In the genomic region with DNA sequence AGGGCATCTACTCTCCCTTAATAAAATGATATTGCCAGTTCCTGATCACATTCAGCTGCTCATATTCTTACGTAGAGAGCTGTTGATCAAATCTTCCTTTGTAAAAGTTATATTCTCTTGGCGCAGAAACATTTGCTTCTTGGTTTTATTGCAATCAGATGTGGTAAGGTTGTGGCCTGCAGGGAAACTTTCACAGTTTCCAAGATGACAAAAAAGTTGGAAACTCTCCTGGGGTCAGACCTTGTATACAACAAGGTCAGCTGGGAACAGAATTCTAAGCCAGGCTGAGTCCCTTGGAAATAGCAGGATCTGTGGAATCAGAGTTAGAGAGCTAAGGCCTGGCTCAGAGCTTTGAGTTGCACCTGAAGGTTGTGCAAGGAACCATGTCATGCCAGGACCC, we compare ENCODE assay signal across 19 cellular contexts.
DNase-seq lines count a peak whose midpoint lies in the region; ATAC-seq and TF ChIP-seq lines count a peak whose summit lies in the region.
"Had no signal": no experiment of that assay in that cellular context is flagged by ENCODE, and none has a peak within 500 bp of the region (broad histone marks: within the 10 kb centered on the region; RNA-seq: fewer than 3 reads in every experiment).

No MANE protein-coding gene starts in this region.

- TF ChIP-seq CTCF in fibroblast of the aortic adventitia (IDR thresholded peaks at IDR 0.05; ENCODE audit: insufficient read depth, low read length) = no peak

- no peaks in the 10 kb centered on the region for H3K27me3 Mint-ChIP-seq in activated naive CD4-positive, alpha-beta T cell treated with anti-CD3 and anti-CD28 coated beads, Interleukin-2, amount 50 U/mL, for 24 hours
- H3K27me3 Mint-ChIP-seq in activated T-helper 2 cell treated with anti-CD3 and anti-CD28 coated beads, Interferon-gamma antibody, Interleukin-2, Interleukin-4, amounts not matched to agents 10 μg/mL and 5 μg/mL and 100 μg/mL, durations not matched to agents 14 hours and 24 hours and 36 hours (ENCODE audit: low read depth) = no peaks in the 10 kb centered on the region

- H3K4me1 Mint-ChIP-seq in activated naive CD4-positive, alpha-beta T cell treated with anti-CD3 and anti-CD28 coated beads, Interleukin-2, amount 50 U/mL, for 24 hours = peaks cover 24% of the 10 kb centered on the region
- H3K4me1 Mint-ChIP-seq in activated T-helper 2 cell treated with anti-CD3 and anti-CD28 coated beads, Interferon-gamma antibody, Interleukin-2, Interleukin-4, amounts not matched to agents 10 μg/mL and 5 μg/mL and 100 μg/mL, durations not matched to agents 14 hours and 24 hours and 36 hours (ENCODE audit: low read depth) = peaks cover 23% of the 10 kb centered on the region

- no peak for DNase-seq in activated naive CD4-positive, alpha-beta T cell treated with anti-CD3 and anti-CD28 coated beads, Interleukin-2, amount 50 U/mL, for 72 hours (ENCODE audit: low spot score in 2 of 2)
- no peak for DNase-seq in activated T-helper 2 cell treated with anti-CD3 and anti-CD28 coated beads, Interferon-gamma antibody, Interleukin-2, Interleukin-4, amounts not matched to agents 10 μg/mL and 5 μg/mL and 100 μg/mL, durations not matched to agents 14 hours and 24 hours and 36 hours (ENCODE audit: low spot score)
- DNase-seq in fibroblast of the aortic adventitia (ENCODE audit: low read depth) (peak; percentile 25), NCI-H1930 (lab: John Stamatoyannopoulos, UW) (no peak), putamen (ENCODE audit: low spot score) (no peak), left colon (no peak)
- DNase-seq: BE2C; Calu3; CD4-positive, alpha-beta memory T cell; DMS53; NCI-H1436; NCI-H2029 treated with DMSO at 0.1 percent for 48 hours; NCI-H2171 treated with DMSO at 0.1 percent for 48 hours; NCI-H446 treated with DMSO at 0.1 percent for 48 hours; NK-92 treated with Interleukin-12 subunit alpha and Interleukin-12 subunit beta, amount 100 ng/mL, for 24 hours; SHP77 treated with DMSO at 0.1 percent for 48 hours had no signal

- H3K4me3 ChIP-seq in fibroblast of the aortic adventitia (ENCODE audit: low read depth, low read length) = no peak overlapping the region
- H3K4me3 ChIP-seq: K562 had no signal

- H3K27ac Mint-ChIP-seq in activated naive CD4-positive, alpha-beta T cell treated with anti-CD3 and anti-CD28 coated beads, Interleukin-2, amount 50 U/mL, for 24 hours = no peak overlapping the region
- no peak overlapping the region for H3K27ac Mint-ChIP-seq in activated naive CD4-positive, alpha-beta T cell treated with anti-CD3 and anti-CD28 coated beads, Interleukin-2, amount 50 U/mL, for 72 hours
- peak overlapping the region; percentile 67 for H3K27ac Mint-ChIP-seq in activated T-helper 2 cell treated with anti-CD3 and anti-CD28 coated beads, Interferon-gamma antibody, Interleukin-2, Interleukin-4, amounts not matched to agents 10 μg/mL and 5 μg/mL and 100 μg/mL, durations not matched to agents 14 hours and 24 hours and 36 hours

- no peaks in the 10 kb centered on the region for H3K9me3 Mint-ChIP-seq in activated naive CD4-positive, alpha-beta T cell treated with anti-CD3 and anti-CD28 coated beads, Interleukin-2, amount 50 U/mL, for 24 hours
- H3K9me3 Mint-ChIP-seq in activated naive CD4-positive, alpha-beta T cell treated with anti-CD3 and anti-CD28 coated beads, Interleukin-2, amount 50 U/mL, for 72 hours = peaks cover 5% of the 10 kb centered on the region in 2 donors
- H3K9me3 Mint-ChIP-seq in activated T-helper 2 cell treated with anti-CD3 and anti-CD28 coated beads, Interferon-gamma antibody, Interleukin-2, Interleukin-4, amounts not matched to agents 10 μg/mL and 5 μg/mL and 100 μg/mL, durations not matched to agents 14 hours and 24 hours and 36 hours = no peaks in the 10 kb centered on the region

- H3K36me3 Mint-ChIP-seq in activated naive CD4-positive, alpha-beta T cell treated with anti-CD3 and anti-CD28 coated beads, Interleukin-2, amount 50 U/mL, for 24 hours = no peaks in the 10 kb centered on the region
- no peaks in the 10 kb centered on the region for H3K36me3 Mint-ChIP-seq in activated naive CD4-positive, alpha-beta T cell treated with anti-CD3 and anti-CD28 coated beads, Interleukin-2, amount 50 U/mL, for 72 hours
- H3K36me3 Mint-ChIP-seq in activated T-helper 2 cell treated with anti-CD3 and anti-CD28 coated beads, Interferon-gamma antibody, Interleukin-2, Interleukin-4, amounts not matched to agents 10 μg/mL and 5 μg/mL and 100 μg/mL, durations not matched to agents 14 hours and 24 hours and 36 hours (ENCODE audit: low read depth) = no peaks in the 10 kb centered on the region
- H3K36me3 Mint-ChIP-seq: CD4-positive, alpha-beta memory T cell had no signal

- ATAC-seq in activated naive CD4-positive, alpha-beta T cell treated with anti-CD3 and anti-CD28 coated beads, Interleukin-2, amount 50 U/mL, for 72 hours = no peak
- no peak for ATAC-seq in left colon
- ATAC-seq: HCT116, K562 had no signal

- intact Hi-C loops in activated T-helper 2 cell treated with anti-CD3 and anti-CD28 coated beads, Interferon-gamma antibody, Interleukin-2, Interleukin-4, amounts not matched to agents 10 μg/mL and 5 μg/mL and 100 μg/mL, durations not matched to agents 14 hours and 24 hours and 36 hours (cut with micrococcal nuclease) = loop anchor here (2.0 to 5.0 kb wide), 2 partner anchors 359 to 445 kb away; no protein-coding TSS in a partner anchor
- intact Hi-C loops in left colon (cut with DNase I, micrococcal nuclease) = no loop called here

- H3K4me3 Mint-ChIP-seq in activated naive CD4-positive, alpha-beta T cell treated with anti-CD3 and anti-CD28 coated beads, Interleukin-2, amount 50 U/mL, for 24 hours = peak overlapping the region; percentile 19
- no peak overlapping the region for H3K4me3 Mint-ChIP-seq in activated T-helper 2 cell treated with anti-CD3 and anti-CD28 coated beads, Interferon-gamma antibody, Interleukin-2, Interleukin-4, amounts not matched to agents 10 μg/mL and 5 μg/mL and 100 μg/mL, durations not matched to agents 14 hours and 24 hours and 36 hours (ENCODE audit: low read depth)
- H3K4me3 Mint-ChIP-seq: CD4-positive, alpha-beta memory T cell had no signal
